Comparison of ENCODE assay signal across 26 cellular contexts in the genomic region with DNA sequence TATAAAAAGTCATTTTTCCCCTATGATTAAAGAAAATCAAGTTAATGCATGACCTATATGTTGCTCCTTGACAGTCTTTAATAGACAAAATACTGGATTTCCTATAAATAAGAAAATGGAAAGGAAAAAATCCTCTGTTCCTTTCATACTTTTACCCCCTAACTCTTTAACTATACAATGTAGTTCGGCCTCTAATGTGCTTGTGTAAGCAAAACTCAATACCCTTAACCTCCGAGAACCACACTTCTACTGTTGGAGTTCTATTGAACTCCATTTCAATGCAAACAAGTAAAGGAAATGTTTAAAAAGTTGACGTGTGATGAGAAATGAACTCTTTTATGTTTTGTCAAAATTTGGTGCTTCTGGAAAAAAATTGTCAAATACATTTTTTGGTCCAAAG.
"Had no signal": no experiment of that assay in that cellular context is flagged by ENCODE, and none has a peak within 500 bp of the region (broad histone marks: within the 10 kb centered on the region; RNA-seq: fewer than 3 reads in every experiment).

No MANE protein-coding gene starts in this region.

- H3K27me3 ChIP-seq: esophagus squamous epithelium, gastrocnemius medialis, upper lobe of left lung had no signal

- H3K36me3 Mint-ChIP-seq: activated naive CD4-positive, alpha-beta T cell treated with anti-CD3 and anti-CD28 coated beads, Interleukin-2, amount 10 ng/mL, durations not matched to agents 7 days and 5 days; naive thymus-derived CD4-positive, alpha-beta T cell had no signal

- H3K4me3 ChIP-seq: coronary artery, esophagus squamous epithelium, gastrocnemius medialis, smooth muscle cell, upper lobe of left lung had no signal

- H3K4me1 Mint-ChIP-seq: activated CD4-positive, alpha-beta T cell treated with anti-CD3 and anti-CD28 coated beads, Interleukin-2, amount 10 ng/mL, durations not matched to agents 7 days and 5 days; activated naive CD4-positive, alpha-beta T cell treated with anti-CD3 and anti-CD28 coated beads, Interleukin-2, amount 10 ng/mL, durations not matched to agents 7 days and 5 days; naive thymus-derived CD4-positive, alpha-beta T cell had no signal

- FAIRE-seq: bronchial epithelial cell, islet of Langerhans had no signal

- H3K27ac Mint-ChIP-seq: activated CD4-positive, alpha-beta T cell treated with anti-CD3 and anti-CD28 coated beads, Interleukin-2, amount 10 ng/mL, durations not matched to agents 7 days and 5 days; activated CD8-positive, alpha-beta memory T cell treated with anti-CD3 and anti-CD28 coated beads, Interleukin-2, amount 10 ng/mL, durations not matched to agents 7 days and 5 days; activated CD8-positive, alpha-beta T cell treated with anti-CD3 and anti-CD28 coated beads for 36 hours; activated naive CD4-positive, alpha-beta T cell treated with anti-CD3 and anti-CD28 coated beads, Interleukin-2, amount 10 ng/mL, durations not matched to agents 7 days and 5 days; naive thymus-derived CD4-positive, alpha-beta T cell had no signal

- H3K4me3 Mint-ChIP-seq: activated CD4-positive, alpha-beta T cell treated with anti-CD3 and anti-CD28 coated beads, Interleukin-2, amount 10 ng/mL, durations not matched to agents 7 days and 5 days; activated CD8-positive, alpha-beta memory T cell treated with anti-CD3 and anti-CD28 coated beads, Interleukin-2, amount 10 ng/mL, durations not matched to agents 7 days and 5 days; activated CD8-positive, alpha-beta T cell treated with anti-CD3 and anti-CD28 coated beads for 36 hours; activated naive CD4-positive, alpha-beta T cell treated with anti-CD3 and anti-CD28 coated beads, Interleukin-2, amount 10 ng/mL, durations not matched to agents 7 days and 5 days; naive thymus-derived CD4-positive, alpha-beta T cell; neural crest cell had no signal

- H3K4me2 ChIP-seq: smooth muscle cell had no signal

- H3K27ac ChIP-seq: coronary artery, esophagus squamous epithelium, upper lobe of left lung had no signal

- H3K27me3 Mint-ChIP-seq: activated CD4-positive, alpha-beta T cell treated with anti-CD3 and anti-CD28 coated beads, Interleukin-2, amount 10 ng/mL, durations not matched to agents 7 days and 5 days; activated CD8-positive, alpha-beta memory T cell treated with anti-CD3 and anti-CD28 coated beads, Interleukin-2, amount 10 ng/mL, durations not matched to agents 7 days and 5 days; activated CD8-positive, alpha-beta T cell treated with anti-CD3 and anti-CD28 coated beads for 36 hours; activated naive CD4-positive, alpha-beta T cell treated with anti-CD3 and anti-CD28 coated beads, Interleukin-2, amount 10 ng/mL, durations not matched to agents 7 days and 5 days; naive thymus-derived CD4-positive, alpha-beta T cell had no signal

- H3K9me3 ChIP-seq: esophagus squamous epithelium, gastrocnemius medialis, upper lobe of left lung had no signal

- DNase-seq: activated CD4-positive, alpha-beta T cell treated with anti-CD3 and anti-CD28 coated beads, Interleukin-2, amount 10 ng/mL, durations not matched to agents 7 days and 5 days; activated CD8-positive, alpha-beta memory T cell treated with anti-CD3 and anti-CD28 coated beads, Interleukin-2, amount 10 ng/mL, durations not matched to agents 7 days and 5 days; activated CD8-positive, alpha-beta T cell treated with anti-CD3 and anti-CD28 coated beads for 36 hours; activated effector memory CD4-positive, alpha-beta T cell treated with anti-CD3 and anti-CD28 coated beads, Interleukin-2, amount 50 U/mL, for 16 hours; activated naive CD4-positive, alpha-beta T cell treated with anti-CD3 and anti-CD28 coated beads, Interleukin-2, amount 10 ng/mL, durations not matched to agents 7 days and 5 days; activated T-cell treated with anti-CD3 and anti-CD28 coated beads for 4 hours; amygdala; cerebellar nuclear complex; esophagus squamous epithelium; gastrocnemius medialis; head of caudate nucleus; left cardiac atrium; mesendoderm; naive thymus-derived CD4-positive, alpha-beta T cell; occipital lobe; stimulated activated CD4-positive, alpha-beta T cell treated with anti-CD3 and anti-CD28 coated beads, Interleukin-15, amount 100 ng/mL, for 24 hours; stimulated activated CD8-positive, alpha-beta memory T cell treated with anti-CD3 and anti-CD28 coated beads, Interleukin-4, amount 100 ng/mL, for 48 hours; stimulated activated naive CD4-positive, alpha-beta T cell treated with Interleukin-2 at 50 U/mL for 16 hours; upper lobe of left lung had no signal

- H3K9me3 Mint-ChIP-seq: activated CD4-positive, alpha-beta T cell treated with anti-CD3 and anti-CD28 coated beads, Interleukin-2, amount 10 ng/mL, durations not matched to agents 7 days and 5 days; activated CD8-positive, alpha-beta T cell treated with anti-CD3 and anti-CD28 coated beads for 36 hours; activated naive CD4-positive, alpha-beta T cell treated with anti-CD3 and anti-CD28 coated beads, Interleukin-2, amount 10 ng/mL, durations not matched to agents 7 days and 5 days; neural crest cell had no signal

- H3K4me1 ChIP-seq: esophagus squamous epithelium, upper lobe of left lung had no signal

- ATAC-seq: activated CD4-positive, CD25-positive, alpha-beta regulatory T cell treated with anti-CD3 and anti-CD28 coated beads, Interleukin-2, amount 50 U/mL, for 24 hours; activated CD8-positive, alpha-beta memory T cell treated with anti-CD3 and anti-CD28 coated beads, Interleukin-2, amount 10 ng/mL, durations not matched to agents 7 days and 5 days; activated CD8-positive, alpha-beta T cell treated with anti-CD3 and anti-CD28 coated beads for 36 hours; gastrocnemius medialis; left cardiac atrium; naive thymus-derived CD4-positive, alpha-beta T cell; sciatic nerve had no signal

- H3K36me3 ChIP-seq: esophagus squamous epithelium, gastrocnemius medialis, upper lobe of left lung had no signal
